1 cellular context compared by ENCODE assay signal in genomic region chr2:99821572-99822369, GRCh38.
TF ChIP-seq lines count a peak whose summit lies in the region.

No MANE protein-coding gene starts in this region.

TF ChIP-seq in HepG2, 621 proteins besides CTCF, POLR2A, EP300 and RAD21 (continued from another document):
- TF ChIP-seq, protein P1, sequence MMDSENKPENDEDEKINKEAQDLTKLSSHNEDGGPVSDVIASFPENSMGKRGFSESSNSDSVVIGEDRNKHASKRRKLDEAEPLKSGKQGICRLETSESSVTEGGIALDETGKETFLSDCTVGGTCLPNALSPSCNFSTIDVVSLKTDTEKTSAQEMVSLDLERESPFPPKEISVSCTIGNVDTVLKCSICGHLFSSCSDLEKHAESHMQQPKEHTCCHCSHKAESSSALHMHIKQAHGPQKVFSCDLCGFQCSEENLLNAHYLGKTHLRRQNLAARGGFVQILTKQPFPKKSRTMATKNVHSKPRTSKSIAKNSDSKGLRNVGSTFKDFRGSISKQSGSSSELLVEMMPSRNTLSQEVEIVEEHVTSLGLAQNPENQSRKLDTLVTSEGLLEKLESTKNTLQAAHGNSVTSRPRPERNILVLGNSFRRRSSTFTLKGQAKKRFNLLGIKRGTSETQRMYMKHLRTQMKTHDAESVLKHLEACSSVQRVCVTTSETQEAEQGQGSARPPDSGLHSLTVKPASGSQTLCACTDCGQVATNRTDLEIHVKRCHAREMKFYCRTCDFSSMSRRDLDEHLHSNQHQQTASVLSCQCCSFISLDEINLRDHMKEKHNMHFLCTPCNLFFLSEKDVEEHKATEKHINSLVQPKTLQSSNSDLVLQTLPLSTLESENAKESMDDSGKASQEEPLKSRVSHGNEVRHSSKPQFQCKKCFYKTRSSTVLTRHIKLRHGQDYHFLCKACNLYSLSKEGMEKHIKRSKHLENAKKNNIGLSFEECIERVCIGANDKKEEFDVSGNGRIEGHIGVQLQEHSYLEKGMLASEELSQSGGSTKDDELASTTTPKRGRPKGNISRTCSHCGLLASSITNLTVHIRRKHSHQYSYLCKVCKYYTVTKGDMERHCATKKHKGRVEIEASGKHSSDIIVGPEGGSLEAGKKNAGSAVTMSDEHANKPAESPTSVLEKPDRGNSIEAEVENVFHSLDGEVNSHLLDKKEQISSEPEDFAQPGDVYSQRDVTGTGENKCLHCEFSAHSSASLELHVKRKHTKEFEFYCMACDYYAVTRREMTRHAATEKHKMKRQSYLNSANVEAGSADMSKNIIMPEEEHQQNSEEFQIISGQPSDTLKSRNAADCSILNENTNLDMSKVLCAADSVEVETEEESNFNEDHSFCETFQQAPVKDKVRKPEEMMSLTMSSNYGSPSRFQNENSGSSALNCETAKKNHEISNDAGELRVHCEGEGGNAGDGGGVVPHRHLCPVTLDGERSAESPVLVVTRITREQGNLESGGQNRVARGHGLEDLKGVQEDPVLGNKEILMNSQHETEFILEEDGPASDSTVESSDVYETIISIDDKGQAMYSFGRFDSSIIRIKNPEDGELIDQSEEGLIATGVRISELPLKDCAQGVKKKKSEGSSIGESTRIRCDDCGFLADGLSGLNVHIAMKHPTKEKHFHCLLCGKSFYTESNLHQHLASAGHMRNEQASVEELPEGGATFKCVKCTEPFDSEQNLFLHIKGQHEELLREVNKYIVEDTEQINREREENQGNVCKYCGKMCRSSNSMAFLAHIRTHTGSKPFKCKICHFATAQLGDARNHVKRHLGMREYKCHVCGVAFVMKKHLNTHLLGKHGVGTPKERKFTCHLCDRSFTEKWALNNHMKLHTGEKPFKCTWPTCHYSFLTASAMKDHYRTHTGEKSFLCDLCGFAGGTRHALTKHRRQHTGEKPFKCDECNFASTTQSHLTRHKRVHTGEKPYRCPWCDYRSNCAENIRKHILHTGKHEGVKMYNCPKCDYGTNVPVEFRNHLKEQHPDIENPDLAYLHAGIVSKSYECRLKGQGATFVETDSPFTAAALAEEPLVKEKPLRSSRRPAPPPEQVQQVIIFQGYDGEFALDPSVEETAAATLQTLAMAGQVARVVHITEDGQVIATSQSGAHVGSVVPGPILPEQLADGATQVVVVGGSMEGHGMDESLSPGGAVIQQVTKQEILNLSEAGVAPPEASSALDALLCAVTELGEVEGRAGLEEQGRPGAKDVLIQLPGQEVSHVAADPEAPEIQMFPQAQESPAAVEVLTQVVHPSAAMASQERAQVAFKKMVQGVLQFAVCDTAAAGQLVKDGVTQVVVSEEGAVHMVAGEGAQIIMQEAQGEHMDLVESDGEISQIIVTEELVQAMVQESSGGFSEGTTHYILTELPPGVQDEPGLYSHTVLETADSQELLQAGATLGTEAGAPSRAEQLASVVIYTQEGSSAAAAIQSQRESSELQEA (CRISPR knock-in tag; IDR thresholded peaks at IDR 0.05; ENCODE audit: not compliant biosample characterization), result no peak
- no peak for TF ChIP-seq BATF2 (CRISPR knock-in tag; IDR thresholded peaks at IDR 0.05)
- TF ChIP-seq ZNF549 (CRISPR knock-in tag; IDR thresholded peaks at IDR 0.05), result no peak
- TF ChIP-seq, protein P2, sequence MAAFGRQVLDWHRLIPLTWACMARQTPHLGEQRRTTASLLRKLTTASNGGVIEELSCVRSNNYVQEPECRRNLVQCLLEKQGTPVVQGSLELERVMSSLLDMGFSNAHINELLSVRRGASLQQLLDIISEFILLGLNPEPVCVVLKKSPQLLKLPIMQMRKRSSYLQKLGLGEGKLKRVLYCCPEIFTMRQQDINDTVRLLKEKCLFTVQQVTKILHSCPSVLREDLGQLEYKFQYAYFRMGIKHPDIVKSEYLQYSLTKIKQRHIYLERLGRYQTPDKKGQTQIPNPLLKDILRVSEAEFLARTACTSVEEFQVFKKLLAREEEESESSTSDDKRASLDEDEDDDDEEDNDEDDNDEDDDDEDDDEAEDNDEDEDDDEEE (CRISPR knock-in tag; IDR thresholded peaks at IDR 0.05), result no peak
- no peak for TF ChIP-seq ZNF225 (CRISPR knock-in tag; IDR thresholded peaks at IDR 0.05)
